ENCODE assay signal across 26 cellular contexts in genomic region chr19:3814648-3815047, GRCh38. TPM values are rescaled to one million over a fixed set of nuclear protein-coding genes. Genes with fewer than 3 reads are reported as not detected.
DNase-seq lines count a peak whose midpoint lies in the region; ATAC-seq, FAIRE-seq and TF ChIP-seq lines count a peak whose summit lies in the region.
"Had no signal": no experiment of that assay in that cellular context is flagged by ENCODE, and none has a peak within 500 bp of the region (broad histone marks: within the 10 kb centered on the region; RNA-seq: fewer than 3 reads in every experiment).

No MANE protein-coding gene starts in this region.

- FAIRE-seq in HepG2 (lab: Jason Lieb, UNC), result no peak

- DNase-seq in HepG2 (ENCODE audit: low spot score) (no peak), right lobe of liver (no peak), T-cell (no peak), endothelial cell (ENCODE audit: low spot score) (no peak), kidney glomerular epithelial cell (lab: John Stamatoyannopoulos, UW) (no peak), posterior vena cava (ENCODE audit: low spot score) (no peak)
- no peak for DNase-seq in stimulated activated naive CD8-positive, alpha-beta T cell treated with anti-CD3 and anti-CD28 coated beads, Interleukin-15, amount 100 ng/mL, for 72 hours
- DNase-seq: brain microvascular endothelial cell; DMS 273 treated with DMSO at 0.1 percent for 48 hours; effector CD8-positive, alpha-beta T cell; foreskin keratinocyte; Kasumi-1; left ventricle myocardium inferior; NCI-H187; NCI-H526; SJCRH30; stimulated activated CD4-positive, alpha-beta T cell treated with anti-CD3 and anti-CD28 coated beads, Interleukin-15, amount 100 ng/mL, for 24 hours; trophoblast cell; WERI-Rb-1 had no signal

- CTCF ChIA-PET in HepG2 (lab: Yijun Ruan, JAX; ENCODE audit: low intra/inter-chr PET ratio, low total read pairs), result no interaction called here
- CTCF ChIA-PET in T-cell (lab: Charles Lee), result no interaction called here

- BruUV-seq in HepG2 (replicated peaks; lab: Mats Ljungman, UMichigan), result no TSS peak

- no peak for TF ChIP-seq EP300 in HepG2 (IDR thresholded peaks at IDR 0.05; ENCODE audit: low read depth in 2 of 2, low read length in 2 of 2)
- TF ChIP-seq EP300 in HepG2 (CRISPR knock-in tag; IDR thresholded peaks at IDR 0.05; ENCODE audit: borderline replicate concordance), result no peak

- in situ Hi-C loops in HepG2 (cut with HindIII; ENCODE audit: extremely low pct_ligation_motif_present, low pct_unique_long_range_greater_than_20kb), result no loop called here

- no peaks in the 10 kb centered on the region for H3K79me2 ChIP-seq in HepG2 (ENCODE audit: insufficient read depth, low read length)

- intact Hi-C loops in HepG2 (cut with micrococcal nuclease; ENCODE audit: unreplicated experiment) (no loop called here), right lobe of liver (cut with DNase I) (no loop called here), posterior vena cava (cut with DNase I) (loop anchor here in 1 of 2 donors (5.0 kb wide), 1 partner anchor 598 kb away; no protein-coding TSS in a partner anchor)

- H3K9me3 ChIP-seq in HepG2 (ENCODE audit: low read length) (no peaks in the 10 kb centered on the region), right lobe of liver (no peaks in the 10 kb centered on the region)
- H3K9me3 ChIP-seq: left ventricle myocardium inferior, SJCRH30 had no signal

- H3K27ac Mint-ChIP-seq in T-cell (peak overlapping the region; percentile 90 to 92), endothelial cell (ENCODE audit: unreplicated experiment) (peak overlapping the region; percentile 67)
- H3K27ac Mint-ChIP-seq in stimulated activated naive CD8-positive, alpha-beta T cell treated with anti-CD3 and anti-CD28 coated beads, Interleukin-15, amount 100 ng/mL, for 72 hours, result peak overlapping the region; percentile 22 to 47
- H3K27ac Mint-ChIP-seq: neural progenitor cell, progenitor cell of endocrine pancreas had no signal

- H4K20me1 ChIP-seq in HepG2 (ENCODE audit: insufficient read depth, low read length), result no peaks in the 10 kb centered on the region

- no peak overlapping the region for H3K9ac ChIP-seq in HepG2 (ENCODE audit: insufficient read depth, low read depth, low read length)
- H3K9ac ChIP-seq: neural progenitor cell had no signal

- H3K9me3 Mint-ChIP-seq in T-cell (no peaks in the 10 kb centered on the region), endothelial cell (ENCODE audit: unreplicated experiment) (no peaks in the 10 kb centered on the region)
- no peaks in the 10 kb centered on the region for H3K9me3 Mint-ChIP-seq in stimulated activated naive CD8-positive, alpha-beta T cell treated with anti-CD3 and anti-CD28 coated beads, Interleukin-15, amount 100 ng/mL, for 72 hours
- H3K9me3 Mint-ChIP-seq: neural progenitor cell had no signal

- H3K27me3 Mint-ChIP-seq in T-cell, result no peaks in the 10 kb centered on the region
- peaks cover 6% of the 10 kb centered on the region for H3K27me3 Mint-ChIP-seq in endothelial cell (ENCODE audit: unreplicated experiment)
- H3K27me3 Mint-ChIP-seq in stimulated activated naive CD8-positive, alpha-beta T cell treated with anti-CD3 and anti-CD28 coated beads, Interleukin-15, amount 100 ng/mL, for 72 hours, result no peaks in the 10 kb centered on the region

- H2AFZ ChIP-seq in HepG2 (ENCODE audit: low read length), result no peak overlapping the region
- H2AFZ ChIP-seq: neural progenitor cell had no signal

- ATAC-seq in HepG2 (no peak), right lobe of liver (no peak), T-cell (replicated peaks in 1 of 4) (no peak), GM18909 (IDR thresholded peaks at IDR 0.05; ENCODE audit: poor library complexity, unreplicated experiment) (no peak)
- no peak for ATAC-seq in stimulated activated naive CD8-positive, alpha-beta T cell treated with anti-CD3 and anti-CD28 coated beads, Interleukin-15, amount 100 ng/mL, for 72 hours
- ATAC-seq: foreskin keratinocyte, HCT116 had no signal

- H3K4me3 Mint-ChIP-seq in T-cell (peak overlapping the region in 1 of 3 donors; percentile 84), endothelial cell (ENCODE audit: unreplicated experiment) (no peak overlapping the region)
- no peak overlapping the region for H3K4me3 Mint-ChIP-seq in stimulated activated naive CD8-positive, alpha-beta T cell treated with anti-CD3 and anti-CD28 coated beads, Interleukin-15, amount 100 ng/mL, for 72 hours
- H3K4me3 Mint-ChIP-seq: CD14-positive monocyte, neural progenitor cell had no signal

- H3K27me3 ChIP-seq in HepG2 (ENCODE audit: control insufficient read depth in 1 of 2, insufficient read depth in 2 of 2, low read length in 2 of 2) (peaks cover 9 to 55% of the 10 kb centered on the region in 2 experiments), right lobe of liver (no peaks in the 10 kb centered on the region)
- H3K27me3 ChIP-seq: brain microvascular endothelial cell, neural progenitor cell had no signal

- H3K27ac ChIP-seq in HepG2 (ENCODE audit: extremely low read length, insufficient read depth, low read length), result no peak overlapping the region
- no peak overlapping the region for H3K27ac ChIP-seq in right lobe of liver
- H3K27ac ChIP-seq: brain microvascular endothelial cell, foreskin keratinocyte, left ventricle myocardium inferior, neural progenitor cell, SJCRH30, WERI-Rb-1 had no signal

- no peaks in the 10 kb centered on the region for H3K36me3 ChIP-seq in HepG2 (replicated peaks in 1 of 2; ENCODE audit: control insufficient read depth in 1 of 2, insufficient read depth in 2 of 2, low read length in 2 of 2)
- no peaks in the 10 kb centered on the region for H3K36me3 ChIP-seq in right lobe of liver
- H3K36me3 ChIP-seq: brain microvascular endothelial cell, left ventricle myocardium inferior, neural progenitor cell, SJCRH30, WERI-Rb-1 had no signal

- H3K4me1 Mint-ChIP-seq in T-cell (peaks cover 42 to 52% (median 46%) of the 10 kb centered on the region in 3 donors), endothelial cell (ENCODE audit: unreplicated experiment) (peaks cover 11% of the 10 kb centered on the region)
- peaks cover 68% of the 10 kb centered on the region for H3K4me1 Mint-ChIP-seq in stimulated activated naive CD8-positive, alpha-beta T cell treated with anti-CD3 and anti-CD28 coated beads, Interleukin-15, amount 100 ng/mL, for 72 hours

- TF ChIP-seq CTCF in HepG2 (CRISPR knock-in tag; IDR thresholded peaks at IDR 0.05) (no peak), right lobe of liver (IDR thresholded peaks at IDR 0.05) (no peak), endothelial cell (IDR thresholded peaks at IDR 0.05; ENCODE audit: unreplicated experiment) (no peak)

- no peaks in the 10 kb centered on the region for H3K36me3 Mint-ChIP-seq in T-cell
- H3K36me3 Mint-ChIP-seq in endothelial cell (ENCODE audit: low read depth, unreplicated experiment), result no peaks in the 10 kb centered on the region
- H3K36me3 Mint-ChIP-seq: CD14-positive monocyte, neural progenitor cell had no signal

- 15% methylated on average over 3 of the region's 4 CpGs for WGBS in HepG2 (ENCODE audit: low lambda C conversion rate)
- 70% methylated on average over 2 of the region's 4 CpGs for WGBS in right lobe of liver (ENCODE audit: insufficient coverage, low coverage, low lambda C conversion rate, missing lambda C conversion rate)

- H3K4me3 ChIP-seq in HepG2 (replicated peaks in 1 of 3; ENCODE audit: insufficient read depth in 1 of 3, low read depth in 2 of 3, low read length in 3 of 3) (no peak overlapping the region), right lobe of liver (no peak overlapping the region)
- H3K4me3 ChIP-seq: left ventricle myocardium inferior, neural progenitor cell, SJCRH30 had no signal

- no peak for TF ChIP-seq POLR2A in HepG2 (IDR thresholded peaks at IDR 0.05; ENCODE audit: insufficient read depth in 1 of 2, low read depth in 2 of 2, low read length in 2 of 2)
- TF ChIP-seq POLR2A in right lobe of liver (IDR thresholded peaks at IDR 0.05), result no peak

- no peak overlapping the region for H3K4me2 ChIP-seq in HepG2 (ENCODE audit: low read depth, low read length)
- H3K4me2 ChIP-seq: neural progenitor cell had no signal

- no peaks in the 10 kb centered on the region for H3K4me1 ChIP-seq in HepG2 (ENCODE audit: insufficient read depth, low read length)
- H3K4me1 ChIP-seq in right lobe of liver, result no peaks in the 10 kb centered on the region
- H3K4me1 ChIP-seq: foreskin keratinocyte, neural progenitor cell, SJCRH30 had no signal

- POLR2A ChIA-PET in HepG2 (lab: Yijun Ruan, JAX), result no interaction called here
- POLR2A ChIA-PET in T-cell (lab: Charles Lee), result no interaction called here

- TF ChIP-seq RAD21 in HepG2 (CRISPR knock-in tag; IDR thresholded peaks at IDR 0.05), result no peak

RNA-seq across cellular contexts. Expression of gene MATK, which starts 28.5 kb away (rescaled TPM):
- not detected in 2 replicates for total RNA-seq in HepG2 (2016; rRNA removed; fragmentation: Illumina TruSeq; extraction: Trizol)
- total RNA-seq in HepG2 (2016; cell fraction: cytosol; rRNA removed; fragmentation: Illumina TruSeq; extraction: Trizol; ENCODE audit: low read depth), result not detected in 2 replicates
- total RNA-seq in HepG2 (2016; cell fraction: insoluble cytoplasmic fraction; rRNA removed; fragmentation: Illumina TruSeq; extraction: Trizol), result not detected in 2 replicates
- not detected in 2 replicates for total RNA-seq in HepG2 (2016; cell fraction: membrane; rRNA removed; fragmentation: Illumina TruSeq; extraction: Trizol)
- total RNA-seq in HepG2 (2016; cell fraction: nucleus; rRNA removed; fragmentation: Illumina TruSeq; extraction: Trizol), result not detected in 2 replicates
- polyA plus RNA-seq in HepG2 (2011; rRNA removed), result 0.09 TPM in 2 replicates
- polyA plus RNA-seq in HepG2 (2011; cell fraction: cytosol; rRNA removed), result 0.11 and 0.14 TPM in 2 replicates
- polyA plus RNA-seq in HepG2 (2011; cell fraction: nucleus; rRNA removed), result 0.32 TPM in 1 of 2 replicates, not detected in the other
- polyA plus RNA-seq in HepG2 (2012), result not detected in 2 replicates
- polyA plus RNA-seq in HepG2 (2016; cell fraction: cytosol; fragmentation: Illumina TruSeq; extraction: Trizol; ENCODE audit: low read depth), result 0.07 TPM in 1 of 2 replicates, not detected in the other
- polyA plus RNA-seq in HepG2 (2016; cell fraction: insoluble cytoplasmic fraction; fragmentation: Illumina TruSeq; extraction: Trizol; ENCODE audit: low read depth), result not detected in 2 replicates
- polyA plus RNA-seq in HepG2 (2016; cell fraction: membrane; fragmentation: Illumina TruSeq; extraction: Trizol; ENCODE audit: low read depth), result not detected in 2 replicates
- not detected in 2 replicates for polyA plus RNA-seq in HepG2 (2016; cell fraction: nucleus; fragmentation: Illumina TruSeq; extraction: Trizol; ENCODE audit: insufficient read depth, low read depth)
- polyA minus RNA-seq in HepG2 (2011; rRNA and poly(A)+ RNA removed; ENCODE audit: low replicate concordance), result 0.42 and 31.9 TPM in 2 replicates
- polyA minus RNA-seq in HepG2 (2011; cell fraction: cytosol; rRNA and poly(A)+ RNA removed), result 0.70 TPM in 1 of 2 replicates, not detected in the other
- polyA minus RNA-seq in HepG2 (2011; cell fraction: nucleus; rRNA and poly(A)+ RNA removed), result not detected in 2 replicates
- total RNA-seq in right lobe of liver, result 1 to 10 TPM in 3 of 6 experiments, under 1 TPM in 3; 0.49 to 2.5 (median 0.90) TPM
- total RNA-seq in T-cell, result 10 to 100 TPM in 4 of 5 donors, 1 to 10 TPM in 1; 9.2 to 41.4 (median 20.6) TPM
- 10.9 TPM for total RNA-seq in endothelial cell (ENCODE audit: unreplicated experiment)
- total RNA-seq in posterior vena cava, result 1 to 10 TPM; 1.1 to 2.8 TPM
- total RNA-seq: foreskin keratinocyte, SJCRH30 had no signal
- polyA plus RNA-seq: foreskin keratinocyte had no signal

RNA-seq across cellular contexts. Expression of gene RAX2, which starts 42.6 kb away (rescaled TPM):
- total RNA-seq in HepG2 (2016; rRNA removed; fragmentation: Illumina TruSeq; extraction: Trizol) (not detected in 2 replicates), right lobe of liver (not detected), T-cell (not detected), endothelial cell (ENCODE audit: unreplicated experiment) (not detected), posterior vena cava (not detected)
- total RNA-seq in HepG2 (2016; cell fraction: cytosol; rRNA removed; fragmentation: Illumina TruSeq; extraction: Trizol; ENCODE audit: low read depth), result not detected in 2 replicates
- total RNA-seq in HepG2 (2016; cell fraction: insoluble cytoplasmic fraction; rRNA removed; fragmentation: Illumina TruSeq; extraction: Trizol), result not detected in 2 replicates
- total RNA-seq in HepG2 (2016; cell fraction: membrane; rRNA removed; fragmentation: Illumina TruSeq; extraction: Trizol), result not detected in 2 replicates
- not detected in 2 replicates for total RNA-seq in HepG2 (2016; cell fraction: nucleus; rRNA removed; fragmentation: Illumina TruSeq; extraction: Trizol)
- polyA plus RNA-seq in HepG2 (2011; rRNA removed), result not detected in 2 replicates
- not detected in 2 replicates for polyA plus RNA-seq in HepG2 (2011; cell fraction: cytosol; rRNA removed)
- not detected in 2 replicates for polyA plus RNA-seq in HepG2 (2011; cell fraction: nucleus; rRNA removed)
- polyA plus RNA-seq in HepG2 (2012), result not detected in 2 replicates
- not detected in 2 replicates for polyA plus RNA-seq in HepG2 (2016; cell fraction: cytosol; fragmentation: Illumina TruSeq; extraction: Trizol; ENCODE audit: low read depth)
- not detected in 2 replicates for polyA plus RNA-seq in HepG2 (2016; cell fraction: insoluble cytoplasmic fraction; fragmentation: Illumina TruSeq; extraction: Trizol; ENCODE audit: low read depth)
- polyA plus RNA-seq in HepG2 (2016; cell fraction: membrane; fragmentation: Illumina TruSeq; extraction: Trizol; ENCODE audit: low read depth), result not detected in 2 replicates
- not detected in 2 replicates for polyA plus RNA-seq in HepG2 (2016; cell fraction: nucleus; fragmentation: Illumina TruSeq; extraction: Trizol; ENCODE audit: insufficient read depth, low read depth)
- not detected in 2 replicates for polyA minus RNA-seq in HepG2 (2011; rRNA and poly(A)+ RNA removed; ENCODE audit: low replicate concordance)
- polyA minus RNA-seq in HepG2 (2011; cell fraction: cytosol; rRNA and poly(A)+ RNA removed), result not detected in 2 replicates
- not detected in 2 replicates for polyA minus RNA-seq in HepG2 (2011; cell fraction: nucleus; rRNA and poly(A)+ RNA removed)
- total RNA-seq: foreskin keratinocyte, left ventricle myocardium inferior, mononuclear cell, progenitor cell of endocrine pancreas, SJCRH30 had no signal
- polyA plus RNA-seq: CD14-positive monocyte, esophagus, foreskin keratinocyte had no signal

RNA-seq across cellular contexts. Expression of gene MRPL54, which starts 52.2 kb away (rescaled TPM):
- 66.9 and 85.6 TPM in 2 replicates for total RNA-seq in HepG2 (2016; rRNA removed; fragmentation: Illumina TruSeq; extraction: Trizol)
- total RNA-seq in HepG2 (2016; cell fraction: cytosol; rRNA removed; fragmentation: Illumina TruSeq; extraction: Trizol; ENCODE audit: low read depth), result 36.4 and 42.5 TPM in 2 replicates
- total RNA-seq in HepG2 (2016; cell fraction: insoluble cytoplasmic fraction; rRNA removed; fragmentation: Illumina TruSeq; extraction: Trizol), result 71.3 and 95.8 TPM in 2 replicates
- 34.6 and 39.3 TPM in 2 replicates for total RNA-seq in HepG2 (2016; cell fraction: membrane; rRNA removed; fragmentation: Illumina TruSeq; extraction: Trizol)
- 17.6 and 22.0 TPM in 2 replicates for total RNA-seq in HepG2 (2016; cell fraction: nucleus; rRNA removed; fragmentation: Illumina TruSeq; extraction: Trizol)
- polyA plus RNA-seq in HepG2 (2011; rRNA removed), result 36.8 and 37.2 TPM in 2 replicates
- polyA plus RNA-seq in HepG2 (2011; cell fraction: cytosol; rRNA removed), result 49.6 and 71.2 TPM in 2 replicates
- 14.2 and 18.6 TPM in 2 replicates for polyA plus RNA-seq in HepG2 (2011; cell fraction: nucleus; rRNA removed)
- polyA plus RNA-seq in HepG2 (2012), result 22.5 and 27.7 TPM in 2 replicates
- polyA plus RNA-seq in HepG2 (2016; cell fraction: cytosol; fragmentation: Illumina TruSeq; extraction: Trizol; ENCODE audit: low read depth), result 36.7 and 39.3 TPM in 2 replicates
- polyA plus RNA-seq in HepG2 (2016; cell fraction: insoluble cytoplasmic fraction; fragmentation: Illumina TruSeq; extraction: Trizol; ENCODE audit: low read depth), result 81.5 and 84.4 TPM in 2 replicates
- polyA plus RNA-seq in HepG2 (2016; cell fraction: membrane; fragmentation: Illumina TruSeq; extraction: Trizol; ENCODE audit: low read depth), result 25.3 and 29.3 TPM in 2 replicates
- polyA plus RNA-seq in HepG2 (2016; cell fraction: nucleus; fragmentation: Illumina TruSeq; extraction: Trizol; ENCODE audit: insufficient read depth, low read depth), result 29.4 and 38.4 TPM in 2 replicates
- polyA minus RNA-seq in HepG2 (2011; rRNA and poly(A)+ RNA removed; ENCODE audit: low replicate concordance), result 6.8 and 14.7 TPM in 2 replicates
- 6.7 and 10.6 TPM in 2 replicates for polyA minus RNA-seq in HepG2 (2011; cell fraction: cytosol; rRNA and poly(A)+ RNA removed)
- 4.5 and 6.2 TPM in 2 replicates for polyA minus RNA-seq in HepG2 (2011; cell fraction: nucleus; rRNA and poly(A)+ RNA removed)
- 10 to 100 TPM; 52.5 to 81.2 (median 61.9) TPM for total RNA-seq in right lobe of liver
- 10 to 100 TPM; 46.9 to 77.8 (median 52.2) TPM for total RNA-seq in T-cell
- total RNA-seq in endothelial cell (ENCODE audit: unreplicated experiment), result 26.7 TPM
- 10 to 100 TPM; 45.3 to 58.8 TPM for total RNA-seq in posterior vena cava

RNA-seq across cellular contexts. Expression of gene APBA3, which starts 53.2 kb away (rescaled TPM):
- total RNA-seq in HepG2 (2016; rRNA removed; fragmentation: Illumina TruSeq; extraction: Trizol) (12.9 and 14.3 TPM in 2 replicates), right lobe of liver (10 to 100 TPM; 10.1 to 24.1 (median 12.6) TPM), T-cell (10 to 100 TPM; 57.3 to 99.0 (median 78.2) TPM), endothelial cell (ENCODE audit: unreplicated experiment) (23.8 TPM), posterior vena cava (10 to 100 TPM; 10.5 to 13.1 TPM)
- total RNA-seq in HepG2 (2016; cell fraction: cytosol; rRNA removed; fragmentation: Illumina TruSeq; extraction: Trizol; ENCODE audit: low read depth), result 5.4 and 8.4 TPM in 2 replicates
- total RNA-seq in HepG2 (2016; cell fraction: insoluble cytoplasmic fraction; rRNA removed; fragmentation: Illumina TruSeq; extraction: Trizol), result 12.1 and 15.3 TPM in 2 replicates
- 9.8 and 12.8 TPM in 2 replicates for total RNA-seq in HepG2 (2016; cell fraction: membrane; rRNA removed; fragmentation: Illumina TruSeq; extraction: Trizol)
- 10.6 and 14.8 TPM in 2 replicates for total RNA-seq in HepG2 (2016; cell fraction: nucleus; rRNA removed; fragmentation: Illumina TruSeq; extraction: Trizol)
- 14.2 and 18.7 TPM in 2 replicates for polyA plus RNA-seq in HepG2 (2011; rRNA removed)
- polyA plus RNA-seq in HepG2 (2011; cell fraction: cytosol; rRNA removed), result 6.1 and 12.7 TPM in 2 replicates
- polyA plus RNA-seq in HepG2 (2011; cell fraction: nucleus; rRNA removed), result 76.0 and 85.8 TPM in 2 replicates
- polyA plus RNA-seq in HepG2 (2012), result 6.8 and 9.1 TPM in 2 replicates
- polyA plus RNA-seq in HepG2 (2016; cell fraction: cytosol; fragmentation: Illumina TruSeq; extraction: Trizol; ENCODE audit: low read depth), result 2.7 and 3.6 TPM in 2 replicates
- 9.5 and 10.3 TPM in 2 replicates for polyA plus RNA-seq in HepG2 (2016; cell fraction: insoluble cytoplasmic fraction; fragmentation: Illumina TruSeq; extraction: Trizol; ENCODE audit: low read depth)
- 6.0 and 6.1 TPM in 2 replicates for polyA plus RNA-seq in HepG2 (2016; cell fraction: membrane; fragmentation: Illumina TruSeq; extraction: Trizol; ENCODE audit: low read depth)
- polyA plus RNA-seq in HepG2 (2016; cell fraction: nucleus; fragmentation: Illumina TruSeq; extraction: Trizol; ENCODE audit: insufficient read depth, low read depth), result 28.0 and 28.5 TPM in 2 replicates
- polyA minus RNA-seq in HepG2 (2011; rRNA and poly(A)+ RNA removed; ENCODE audit: low replicate concordance), result 14.2 and 22.9 TPM in 2 replicates
- 7.5 and 7.9 TPM in 2 replicates for polyA minus RNA-seq in HepG2 (2011; cell fraction: cytosol; rRNA and poly(A)+ RNA removed)
- 15.3 and 18.5 TPM in 2 replicates for polyA minus RNA-seq in HepG2 (2011; cell fraction: nucleus; rRNA and poly(A)+ RNA removed)

RNA-seq across cellular contexts. Expression of gene ZFR2, which starts 54.2 kb away (rescaled TPM):
- total RNA-seq in HepG2 (2016; rRNA removed; fragmentation: Illumina TruSeq; extraction: Trizol), result 0.69 and 1.00 TPM in 2 replicates
- total RNA-seq in HepG2 (2016; cell fraction: cytosol; rRNA removed; fragmentation: Illumina TruSeq; extraction: Trizol; ENCODE audit: low read depth), result 0.35 and 1.1 TPM in 2 replicates
- 0.63 and 0.67 TPM in 2 replicates for total RNA-seq in HepG2 (2016; cell fraction: insoluble cytoplasmic fraction; rRNA removed; fragmentation: Illumina TruSeq; extraction: Trizol)
- 1.1 and 1.7 TPM in 2 replicates for total RNA-seq in HepG2 (2016; cell fraction: membrane; rRNA removed; fragmentation: Illumina TruSeq; extraction: Trizol)
- total RNA-seq in HepG2 (2016; cell fraction: nucleus; rRNA removed; fragmentation: Illumina TruSeq; extraction: Trizol), result 0.47 TPM in 1 of 2 replicates, not detected in the other
- polyA plus RNA-seq in HepG2 (2011; rRNA removed), result 0.37 and 0.50 TPM in 2 replicates
- 0.53 and 0.60 TPM in 2 replicates for polyA plus RNA-seq in HepG2 (2011; cell fraction: cytosol; rRNA removed)
- 1.1 and 1.2 TPM in 2 replicates for polyA plus RNA-seq in HepG2 (2011; cell fraction: nucleus; rRNA removed)
- polyA plus RNA-seq in HepG2 (2012), result 0.93 and 1.1 TPM in 2 replicates
- 0.61 and 1.3 TPM in 2 replicates for polyA plus RNA-seq in HepG2 (2016; cell fraction: cytosol; fragmentation: Illumina TruSeq; extraction: Trizol; ENCODE audit: low read depth)
- polyA plus RNA-seq in HepG2 (2016; cell fraction: insoluble cytoplasmic fraction; fragmentation: Illumina TruSeq; extraction: Trizol; ENCODE audit: low read depth), result 0.59 and 1.4 TPM in 2 replicates
- 0.82 and 1.1 TPM in 2 replicates for polyA plus RNA-seq in HepG2 (2016; cell fraction: membrane; fragmentation: Illumina TruSeq; extraction: Trizol; ENCODE audit: low read depth)
- polyA plus RNA-seq in HepG2 (2016; cell fraction: nucleus; fragmentation: Illumina TruSeq; extraction: Trizol; ENCODE audit: insufficient read depth, low read depth), result 0.60 and 2.2 TPM in 2 replicates
- polyA minus RNA-seq in HepG2 (2011; rRNA and poly(A)+ RNA removed; ENCODE audit: low replicate concordance), result 1.2 TPM in 1 of 2 replicates, not detected in the other
- not detected in 2 replicates for polyA minus RNA-seq in HepG2 (2011; cell fraction: cytosol; rRNA and poly(A)+ RNA removed)
- polyA minus RNA-seq in HepG2 (2011; cell fraction: nucleus; rRNA and poly(A)+ RNA removed), result not detected in 2 replicates
- not detected for total RNA-seq in right lobe of liver
- total RNA-seq in T-cell, result 1 to 10 TPM in 3 of 5 donors, under 1 TPM in 2; 0.56 to 1.8 (median 1.4) TPM
- 1.8 TPM for total RNA-seq in endothelial cell (ENCODE audit: unreplicated experiment)
- not detected for total RNA-seq in posterior vena cava
- total RNA-seq: foreskin keratinocyte, left ventricle myocardium inferior, SJCRH30 had no signal
- polyA plus RNA-seq: CD14-positive monocyte had no signal

Comparison
In these comparisons a context has a peak if more than half of its experiments do, and no peak if none do; other contexts are left out.
1. H3K27ac Mint-ChIP-seq: peak in every context shown above with its lines; median percentile 91 in T-cell; 67 in endothelial cell; 34 in stimulated activated naive CD8-positive, alpha-beta T cell treated with anti-CD3 and anti-CD28 coated beads, Interleukin-15, amount 100 ng/mL, for 72 hours.